ENCODE assay signal across 10 cellular contexts in the genomic region with DNA sequence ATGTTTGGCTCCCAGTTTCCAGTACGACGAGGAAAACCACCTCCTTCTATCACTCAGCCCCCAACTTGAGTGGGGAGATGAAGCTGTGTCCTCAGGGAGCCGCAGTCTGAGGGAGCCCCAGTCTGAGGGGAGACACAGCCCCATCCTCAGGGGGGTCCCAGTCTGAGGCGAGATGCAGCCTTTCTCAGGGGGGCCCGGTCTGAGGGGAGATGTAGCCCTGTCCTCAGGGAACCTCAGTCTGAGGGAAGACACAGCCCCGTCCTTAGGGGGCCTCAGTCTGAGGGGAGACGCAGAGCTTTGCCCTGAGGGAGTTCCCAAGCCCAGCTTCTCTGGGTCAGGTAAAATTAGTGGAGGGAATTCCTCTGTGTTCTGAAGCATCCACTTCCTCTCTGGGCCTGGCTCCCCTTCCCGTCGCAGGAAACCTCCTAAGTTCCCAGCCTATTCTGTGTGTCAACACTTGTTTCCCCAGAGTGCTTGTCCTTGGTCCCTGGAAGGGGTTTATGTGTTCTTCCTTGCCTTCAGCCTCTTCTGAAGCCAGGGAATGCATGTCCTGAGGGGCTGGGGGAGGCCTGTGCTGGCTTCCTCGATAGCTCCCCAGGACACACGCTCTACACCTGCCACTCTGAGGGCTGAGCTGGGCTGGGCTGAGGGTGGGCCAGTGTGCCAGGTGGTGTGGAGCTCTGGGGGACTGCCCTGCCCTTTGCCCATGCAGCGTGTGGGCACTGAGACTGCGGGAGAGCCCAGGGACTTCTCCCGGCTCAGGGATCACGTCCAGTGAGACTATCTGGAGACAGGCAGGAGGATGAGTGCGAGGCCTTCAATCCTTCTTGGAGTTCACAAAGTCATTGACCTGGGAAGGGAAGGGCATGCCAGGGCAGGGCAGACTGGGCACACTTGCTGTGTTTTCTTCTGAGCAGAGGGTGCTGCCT.
"Had no signal": no experiment of that assay in that cellular context is flagged by ENCODE, and none has a peak within 500 bp of the region (broad histone marks: within the 10 kb centered on the region; RNA-seq: fewer than 3 reads in every experiment).

No MANE protein-coding gene starts in this region.

- H3K4me3 ChIP-seq: breast epithelium, heart left ventricle, tibial nerve had no signal

- H3K4me1 ChIP-seq: breast epithelium, tibial nerve had no signal

- H3K36me3 Mint-ChIP-seq: activated CD4-positive, alpha-beta memory T cell treated with anti-CD3 and anti-CD28 coated beads for 36 hours; activated naive CD8-positive, alpha-beta T cell treated with anti-CD3 and anti-CD28 coated beads for 36 hours; stimulated activated memory B cell treated with anti-CD40 and anti-IgM and Interleukin-4, amounts not matched to agents 10 μg/mL and 1 μg/mL and 100 μg/mL, for 72 hours had no signal

- H3K27ac ChIP-seq: breast epithelium, heart left ventricle, tibial nerve had no signal

- H3K9me3 Mint-ChIP-seq: activated CD4-positive, alpha-beta memory T cell treated with anti-CD3 and anti-CD28 coated beads for 36 hours; activated naive CD8-positive, alpha-beta T cell treated with anti-CD3 and anti-CD28 coated beads for 36 hours; stimulated activated memory B cell treated with anti-CD40 and anti-IgM and Interleukin-4, amounts not matched to agents 10 μg/mL and 1 μg/mL and 100 μg/mL, for 72 hours had no signal

- H3K27ac Mint-ChIP-seq: activated CD4-positive, alpha-beta memory T cell treated with anti-CD3 and anti-CD28 coated beads for 36 hours; activated naive CD8-positive, alpha-beta T cell treated with anti-CD3 and anti-CD28 coated beads for 36 hours had no signal

- H3K36me3 ChIP-seq: breast epithelium, heart left ventricle, tibial nerve had no signal

- H3K4me3 Mint-ChIP-seq: activated CD4-positive, alpha-beta memory T cell treated with anti-CD3 and anti-CD28 coated beads for 36 hours; activated naive CD8-positive, alpha-beta T cell treated with anti-CD3 and anti-CD28 coated beads for 36 hours; stimulated activated memory B cell treated with anti-CD40 and anti-IgM and Interleukin-4, amounts not matched to agents 10 μg/mL and 1 μg/mL and 100 μg/mL, for 72 hours had no signal

- H3K9me3 ChIP-seq: breast epithelium, heart left ventricle, tibial nerve had no signal

- DNase-seq: activated CD4-positive, alpha-beta memory T cell treated with anti-CD3 and anti-CD28 coated beads for 36 hours; activated gamma-delta T cell; activated naive CD8-positive, alpha-beta T cell treated with anti-CD3 and anti-CD28 coated beads for 36 hours; activated T-cell treated with anti-CD3 and anti-CD28 coated beads, Interleukin-2, amount 50 U/mL, for 48 hours; heart left ventricle; small intestine; T-helper 9 cell had no signal

- H3K27me3 ChIP-seq: breast epithelium, heart left ventricle, tibial nerve had no signal
